Comparison of ENCODE assay signal across 8 cellular contexts in genomic region chr19:8767257-8767656, GRCh38. TPM values are rescaled to one million over a fixed set of nuclear protein-coding genes. Genes with fewer than 3 reads are reported as not detected.
"Had no signal": no experiment of that assay in that cellular context is flagged by ENCODE, and none has a peak within 500 bp of the region (broad histone marks: within the 10 kb centered on the region; RNA-seq: fewer than 3 reads in every experiment).

No MANE protein-coding gene starts in this region.

RNA-seq across cellular contexts. Expression of gene OR2Z1, which starts 45.8 kb away (rescaled TPM):
- total RNA-seq: LHCN-M2, MCF 10A, NCI-H460, OCI-LY7, PC-9, RPMI7951, SJCRH30, SK-MEL-5 had no signal
